17 cellular contexts compared by ENCODE assay signal in the genomic region with DNA sequence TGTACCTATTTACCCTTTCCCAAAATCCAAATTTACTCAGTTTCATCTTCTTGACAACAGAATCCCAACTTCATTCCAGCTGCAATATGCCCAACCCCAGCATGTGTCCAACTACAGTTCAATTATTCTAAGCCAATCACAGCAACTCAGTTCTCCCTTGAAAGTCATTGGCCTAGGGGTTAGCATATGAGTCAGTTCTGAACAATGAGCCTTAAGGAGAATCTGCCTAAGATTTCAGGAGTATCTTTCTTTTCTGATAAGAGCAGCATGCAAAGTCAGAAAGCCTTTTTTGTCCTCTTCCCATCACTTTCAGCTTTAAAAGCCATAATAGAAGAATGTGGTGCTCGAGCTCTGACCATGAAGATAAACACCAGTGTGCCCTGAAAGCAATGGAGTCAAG. TPM values are rescaled to one million over a fixed set of nuclear protein-coding genes. Genes with fewer than 3 reads are reported as not detected.
A peak's percentile ranks its signal among the peaks of the same experiment; 100 is the strongest.
DNase-seq lines count a peak whose midpoint lies in the region; ATAC-seq, FAIRE-seq and TF ChIP-seq lines count a peak whose summit lies in the region.
"Had no signal": no experiment of that assay in that cellular context is flagged by ENCODE, and none has a peak within 500 bp of the region (broad histone marks: within the 10 kb centered on the region; RNA-seq: fewer than 3 reads in every experiment).

No MANE protein-coding gene starts in this region.

- no peaks in the 10 kb centered on the region for H3K9me2 ChIP-seq in PC-3 (replicated peaks; ENCODE audit: low read length)

- intact Hi-C loops in PC-3 (cut with micrococcal nuclease): no loop called here
- intact Hi-C loops in esophagus muscularis mucosa (cut with DNase I): no loop called here

- no peak for ATAC-seq in PC-3
- ATAC-seq in HG03025 (IDR thresholded peaks at IDR 0.05; ENCODE audit: low FRiP score, unreplicated experiment): no peak
- no peak for ATAC-seq in HG03139 (IDR thresholded peaks at IDR 0.05; ENCODE audit: unreplicated experiment)
- ATAC-seq: CD8-positive, alpha-beta T cell; Panc1 had no signal

- no peak for TF ChIP-seq CTCF in PC-3 (conservative IDR thresholded peaks at IDR 0.05; ENCODE audit: low read depth, low read length)
- no peak for TF ChIP-seq CTCF in esophagus muscularis mucosa (IDR thresholded peaks at IDR 0.05)
- TF ChIP-seq CTCF in keratinocyte (optimal IDR thresholded peaks at IDR 0.05 in 1 of 3, IDR thresholded peaks at IDR 0.05 in 1 of 3, conservative IDR thresholded peaks at IDR 0.05 in 1 of 3; ENCODE audit: extremely low read depth in 1 of 3, insufficient read depth in 2 of 3, low read length in 3 of 3): no peak

- no TSS peak for BruUV-seq in PC-3 (replicated peaks; lab: Mats Ljungman, UMichigan)

- H3K9ac ChIP-seq in PC-3 (ENCODE audit: low read length) (no peak overlapping the region), keratinocyte (ENCODE audit: control insufficient read depth, extremely low read depth, insufficient read depth, low read length) (no peak overlapping the region)

- H3K36me3 ChIP-seq in PC-3 (ENCODE audit: low read depth, low read length) (no peaks in the 10 kb centered on the region), esophagus muscularis mucosa (no peaks in the 10 kb centered on the region), keratinocyte (ENCODE audit: control insufficient read depth in 2 of 2, extremely low read depth in 1 of 2, insufficient read depth in 2 of 2, low read length in 2 of 2) (no peaks in the 10 kb centered on the region)

- H3K27ac ChIP-seq in PC-3 (ENCODE audit: low read length) (no peak overlapping the region), esophagus muscularis mucosa (replicated peaks in 1 of 4) (no peak overlapping the region), keratinocyte (ENCODE audit: control insufficient read depth, insufficient read depth, low read length) (no peak overlapping the region)

- peak; percentile 29 for FAIRE-seq in keratinocyte (lab: Jason Lieb, UNC)
- FAIRE-seq: HTR-8/SVneo had no signal

- POLR2A ChIA-PET in PC-3 (lab: Charles Lee; ENCODE audit: unreplicated experiment): no interaction called here

- H3K4me1 ChIP-seq in PC-3 (ENCODE audit: insufficient read depth, low read length): no peaks in the 10 kb centered on the region
- no peaks in the 10 kb centered on the region for H3K4me1 ChIP-seq in esophagus muscularis mucosa
- H3K4me1 ChIP-seq in keratinocyte (ENCODE audit: control insufficient read depth, extremely low read depth, insufficient read depth, low read length): peaks cover 3% of the 10 kb centered on the region

- CTCF ChIA-PET in PC-3 (lab: Charles Lee): no interaction called here

- H2AFZ ChIP-seq in PC-3 (ENCODE audit: low read length) (no peak overlapping the region), keratinocyte (ENCODE audit: control insufficient read depth, low read length) (no peak overlapping the region)

- no peak overlapping the region for H3K4me2 ChIP-seq in PC-3 (ENCODE audit: low read length)
- H3K4me2 ChIP-seq in keratinocyte (ENCODE audit: control insufficient read depth, extremely low read depth, insufficient read depth, low read depth, low read length): no peak overlapping the region

- DNase-seq in ELR (ENCODE audit: low read depth) (peak; percentile 57), PC-3 (peak; percentile 11), esophagus muscularis mucosa (ENCODE audit: extremely low spot score) (peak; percentile 47), keratinocyte (ENCODE audit: low read depth, low spot score) (no peak), hypothalamus (lab: John Stamatoyannopoulos, UW) (no peak), OCI-M1 (lab: John Stamatoyannopoulos, UW) (no peak)
- DNase-seq: CD8-positive, alpha-beta T cell; H7; NCI-H1092; NCI-H1694; NCI-H2107; NCI-H69; SHP77 treated with DMSO at 0.1 percent for 48 hours had no signal

- no peaks in the 10 kb centered on the region for H3F3A ChIP-seq in PC-3 (ENCODE audit: low read length, unreplicated experiment)

- no peak for TF ChIP-seq EP300 in esophagus muscularis mucosa (IDR thresholded peaks at IDR 0.05)

- H3K4me3 ChIP-seq in PC-3 (ENCODE audit: low read length) (no peak overlapping the region), esophagus muscularis mucosa (no peak overlapping the region), keratinocyte (ENCODE audit: control insufficient read depth in 2 of 3, extremely low read depth in 1 of 3, insufficient read depth in 2 of 3, low read depth in 1 of 3, low read length in 3 of 3) (no peak overlapping the region)

- 94% methylated on average over 1 of the region's 1 CpG for WGBS in esophagus muscularis mucosa

- dilution Hi-C loops in keratinocyte (cut with MboI; ENCODE audit: extremely low pct_ligation_motif_present, low sequenced_read_pairs): no loop called here

- H3K27me3 ChIP-seq in PC-3 (ENCODE audit: low read length): no peaks in the 10 kb centered on the region
- H3K27me3 ChIP-seq in esophagus muscularis mucosa: no peaks in the 10 kb centered on the region
- H3K27me3 ChIP-seq in keratinocyte (ENCODE audit: control insufficient read depth, extremely low read depth, insufficient read depth, low read length): no peaks in the 10 kb centered on the region

- TF ChIP-seq POLR2A in esophagus muscularis mucosa (IDR thresholded peaks at IDR 0.05; ENCODE audit: low read depth): no peak

- H3K9me1 ChIP-seq in keratinocyte (ENCODE audit: control insufficient read depth, extremely low read depth, insufficient read depth, low read length): no peaks in the 10 kb centered on the region

- H3K9me3 ChIP-seq in PC-3 (ENCODE audit: low read length) (no peaks in the 10 kb centered on the region), esophagus muscularis mucosa (peaks cover 0 to 12% (median 0%) of the 10 kb centered on the region in 4 donors), keratinocyte (ENCODE audit: control insufficient read depth, low read depth, low read length) (no peaks in the 10 kb centered on the region)

- H3K79me2 ChIP-seq in PC-3 (ENCODE audit: low read length) (no peaks in the 10 kb centered on the region), keratinocyte (ENCODE audit: control insufficient read depth, insufficient read depth, low read length) (no peaks in the 10 kb centered on the region)

- H4K20me1 ChIP-seq in PC-3 (ENCODE audit: low read length) (no peaks in the 10 kb centered on the region), keratinocyte (ENCODE audit: control insufficient read depth, extremely low read depth, insufficient read depth, low read length) (no peaks in the 10 kb centered on the region)

RNA-seq across cellular contexts. Expression of gene RASGRF2, which starts 44.4 kb away (rescaled TPM):
- total RNA-seq in PC-3 (2014; rRNA removed): 0.18 TPM in 1 of 2 replicates, not detected in the other
- 1 to 10 TPM; 4.2 to 7.6 (median 5.9) TPM for total RNA-seq in esophagus muscularis mucosa
- 0.03 to 0.07 TPM (median 0.05 TPM) in 3 replicates for polyA plus RNA-seq in keratinocyte
- polyA plus RNA-seq in keratinocyte (2011; ENCODE audit: low read depth): not detected
- polyA plus RNA-seq in keratinocyte (2011; cell fraction: cytosol; rRNA removed): 0.03 and 0.07 TPM in 2 replicates
- polyA plus RNA-seq in keratinocyte (2011; cell fraction: nucleus; rRNA removed): 0.10 and 0.11 TPM in 2 replicates
- polyA plus RNA-seq in keratinocyte (2012; ENCODE audit: low replicate concordance): 0.08 and 0.11 TPM in 2 replicates
- polyA minus RNA-seq in keratinocyte: 0.73 TPM in 1 of 3 replicates, not detected in the others
- not detected for polyA minus RNA-seq in keratinocyte (2011; cell fraction: cytosol; rRNA and poly(A)+ RNA removed)
- 0.32 TPM in 1 of 2 replicates, not detected in the other for polyA minus RNA-seq in keratinocyte (2011; cell fraction: nucleus; rRNA and poly(A)+ RNA removed)

Comparison
In these comparisons a context has a peak if more than half of its experiments do, and no peak if none do; other contexts are left out.
1. DNase-seq: peak in ELR (single experiment), PC-3 (single experiment) and esophagus muscularis mucosa (single experiment); none in keratinocyte (single experiment), hypothalamus (0 of 51) and OCI-M1 (single experiment).